ENCODE assay signal across 9 cellular contexts in genomic region chr10:98664329-98665042, GRCh38.
A peak's percentile ranks its signal among the peaks of the same experiment; 100 is the strongest.
DNase-seq lines count a peak whose midpoint lies in the region; ATAC-seq and TF ChIP-seq lines count a peak whose summit lies in the region.
"Had no signal": no experiment of that assay in that cellular context is flagged by ENCODE, and none has a peak within 500 bp of the region (broad histone marks: within the 10 kb centered on the region; RNA-seq: fewer than 3 reads in every experiment).

No MANE protein-coding gene starts in this region.

- ATAC-seq in HG02678 (IDR thresholded peaks at IDR 0.05; ENCODE audit: unreplicated experiment) (peak; percentile 74), RWPE2 (ENCODE audit: low read depth) (no peak; the same call in 2 of the 3 replicates)

- TF ChIP-seq CTCF in RWPE2 (IDR thresholded peaks at IDR 0.05; ENCODE audit: poor library complexity, severe bottlenecking), result peak; percentile 43
- peak in 2 of 3 experiments; percentile 20 to 27 for TF ChIP-seq CTCF in nephron (IDR thresholded peaks at IDR 0.05; ENCODE audit: unreplicated experiment in 3 of 3)

- no peaks in the 10 kb centered on the region for H3K36me3 ChIP-seq in RWPE2 (ENCODE audit: low read depth)

- H3K27ac Mint-ChIP-seq in nephron, result no peak overlapping the region
- H3K27ac Mint-ChIP-seq: dendritic cell treated with granulocyte-macrophage colony-stimulating factor and Interleukin-4, amounts not matched to agents 40 ng/mL and 50 ng/mL, for 4 days had no signal

- no peaks in the 10 kb centered on the region for H3K27me3 Mint-ChIP-seq in nephron (ENCODE audit: low read depth)

- peak; percentile 8 for DNase-seq in NCI-H146 (lab: John Stamatoyannopoulos, UW)
- no peak for DNase-seq in NCI-H146 treated with DMSO at 0.1 percent for 48 hours (lab: John Stamatoyannopoulos, UW; ENCODE audit: unreplicated experiment)
- DNase-seq in RWPE2 (ENCODE audit: low spot score), result no peak
- DNase-seq in central memory CD4-positive, alpha-beta T cell, result peak; percentile 13
- no peak for DNase-seq in NCI-H2196 (lab: John Stamatoyannopoulos, UW; ENCODE audit: unreplicated experiment)
- no peak for DNase-seq in NCI-H526 treated with DMSO at 0.1 percent for 48 hours (lab: John Stamatoyannopoulos, UW)

- H3K4me1 ChIP-seq in RWPE2 (ENCODE audit: insufficient read depth, poor library complexity, severe bottlenecking), result no peaks in the 10 kb centered on the region

- no peaks in the 10 kb centered on the region for H3K4me1 Mint-ChIP-seq in nephron

- no peak overlapping the region for H3K4me3 Mint-ChIP-seq in nephron
- H3K4me3 Mint-ChIP-seq: dendritic cell treated with granulocyte-macrophage colony-stimulating factor and Interleukin-4, amounts not matched to agents 40 ng/mL and 50 ng/mL, for 4 days had no signal

- H3K9me3 Mint-ChIP-seq in nephron, result peaks cover 40% of the 10 kb centered on the region

- no peak overlapping the region for H3K4me3 ChIP-seq in RWPE2 (ENCODE audit: severe bottlenecking)

- H3K9me3 ChIP-seq in RWPE2 (ENCODE audit: severe bottlenecking), result no peaks in the 10 kb centered on the region

- peaks cover 10% of the 10 kb centered on the region for H3K36me3 Mint-ChIP-seq in nephron (ENCODE audit: low read depth)

- H3K27ac ChIP-seq in RWPE2 (ENCODE audit: poor library complexity, severe bottlenecking), result no peak overlapping the region

- H3K27me3 ChIP-seq in RWPE2 (ENCODE audit: insufficient read depth, poor library complexity, severe bottlenecking), result no peaks in the 10 kb centered on the region

Comparison
In these comparisons a context has a peak if more than half of its experiments do, and no peak if none do; other contexts are left out.
1. DNase-seq: peak in NCI-H146 (single experiment) and central memory CD4-positive, alpha-beta T cell (single experiment); none in NCI-H146 treated with DMSO at 0.1 percent for 48 hours (single experiment), RWPE2 (single experiment), NCI-H2196 (single experiment) and NCI-H526 treated with DMSO at 0.1 percent for 48 hours (single experiment).